In genomic region chr15:63600001-63600645, GRCh38 we compare ENCODE assay signal across 8 cellular contexts. TPM values are rescaled to one million over a fixed set of nuclear protein-coding genes. Genes with fewer than 3 reads are reported as not detected.
A peak's percentile ranks its signal among the peaks of the same experiment; 100 is the strongest.
DNase-seq lines count a peak whose midpoint lies in the region; ATAC-seq, FAIRE-seq and TF ChIP-seq lines count a peak whose summit lies in the region.

No MANE protein-coding gene starts in this region.

- H3K27me3 ChIP-seq in BLaER1 treated with 17β-estradiol and CSF1 and Interleukin-3, amounts not matched to agents 10 nM and 100 nM, result no peaks in the 10 kb centered on the region
- H3K27me3 ChIP-seq in H1 (replicated peaks in 1 of 4; ENCODE audit: control insufficient read depth in 3 of 4, extremely low read depth in 1 of 4, insufficient read depth in 3 of 4, low read length in 3 of 4), result peaks cover 0 to 30% (median 19%) of the 10 kb centered on the region in 4 experiments; a peak in 6 of 7 replicates

- H3K23me2 ChIP-seq in H1 (ENCODE audit: low read depth, low read length), result peaks cover 13% of the 10 kb centered on the region

- H3K9ac ChIP-seq in BLaER1 treated with 17β-estradiol and CSF1 and Interleukin-3, amounts not matched to agents 10 nM and 100 nM, result peak overlapping the region; percentile 76 to 90 (median 84)
- H3K9ac ChIP-seq in H1 (replicated peaks in 1 of 4; ENCODE audit: extremely low read depth in 1 of 4, low read depth in 3 of 4, low read length in 3 of 4), result peak overlapping the region in 2 of 4 experiments; percentile 61 to 75; a peak in 4 of 7 replicates

- peak overlapping the region; percentile 41 for H3K4ac ChIP-seq in H1 (replicated peaks; ENCODE audit: insufficient read length, low read depth, low read length)

- H4K91ac ChIP-seq in H1 (replicated peaks; ENCODE audit: insufficient read length, low read length), result peak overlapping the region; percentile 71

- no peaks in the 10 kb centered on the region; the same call in 1 of the 2 replicates for H3K79me1 ChIP-seq in H1 (ENCODE audit: low read depth, low read length)

- TF ChIP-seq EP300 in H1 (IDR thresholded peaks at IDR 0.05; ENCODE audit: borderline replicate concordance in 1 of 2, low read depth in 2 of 2, low read length in 2 of 2), result no peak

- peak overlapping the region; percentile 66 for H2BK120ac ChIP-seq in H1 (replicated peaks; ENCODE audit: low read depth, low read length)

- H4K8ac ChIP-seq in H1 (ENCODE audit: extremely low read depth, insufficient read depth, low read length), result peak overlapping the region; percentile 92

- POLR2A ChIA-PET in H1 (lab: Charles Lee; ENCODE audit: partially characterized antibody), result interaction anchor here (0.6 to 1.9 kb wide), 7 partner anchors 10 to 494 kb away, joined by 3 to 11 read pairs (median 4); partner anchors contain the start of genes CIAO2A and USP3

- CTCF ChIA-PET in H1 (lab: Charles Lee; ENCODE audit: partially characterized antibody), result interaction anchor here (0.6 to 4.3 kb wide), 23 partner anchors 10 to 555 kb away, joined by 3 to 39 read pairs (median 5); partner anchors contain the start of gene USP3

- DNase-seq in RPMI8226, result peak; percentile 47
- peak in 1 of 2 experiments; percentile 80 for DNase-seq in H1 (ENCODE audit: low read depth in 1 of 2, low spot score in 2 of 2)
- DNase-seq in myocyte (ENCODE audit: low read depth), result peak; percentile 37
- no peak for DNase-seq in germinal center (ENCODE audit: low spot score)
- DNase-seq in NCI-H1436 (lab: John Stamatoyannopoulos, UW), result no peak

- peak overlapping the region; percentile 92; the same call in 1 of the 2 replicates for H2BK12ac ChIP-seq in H1 (ENCODE audit: low read depth, low read length)

- no peak for TF ChIP-seq RAD21 in H1 (IDR thresholded peaks at IDR 0.05 in 1 of 2, conservative IDR thresholded peaks at IDR 0.05 in 1 of 2; ENCODE audit: low read depth in 2 of 2, low read length in 2 of 2)

- no peak for FAIRE-seq in H1 (lab: Jason Lieb, UNC)

- H4K5ac ChIP-seq in H1 (ENCODE audit: insufficient read length, low read depth, low read length), result no peak overlapping the region

- no peak; a peak in 1 of 3 replicates for TF ChIP-seq POLR2A in H1 (IDR thresholded peaks at IDR 0.05; ENCODE audit: control extremely low read depth in 1 of 2, low read depth in 2 of 2, low read length in 2 of 2)

- H3K18ac ChIP-seq in H1 (ENCODE audit: extremely low read depth, low read length), result peak overlapping the region; percentile 99

- no peak overlapping the region for H3K14ac ChIP-seq in H1 (ENCODE audit: insufficient read length)

- no peaks in the 10 kb centered on the region for H3K9me3 ChIP-seq in BLaER1 treated with 17β-estradiol and CSF1 and Interleukin-3, amounts not matched to agents 10 nM and 100 nM (replicated peaks in 1 of 11)
- H3K9me3 ChIP-seq in H1 (ENCODE audit: insufficient read depth in 2 of 2, low read depth in 1 of 2, low read length in 1 of 2), result no peaks in the 10 kb centered on the region

- peak overlapping the region; percentile 62; the same call in 1 of the 2 replicates for H2AFZ ChIP-seq in H1 (ENCODE audit: low read length)

- no peak for TF ChIP-seq CTCF in H1 (IDR thresholded peaks at IDR 0.05; ENCODE audit: control extremely low read depth in 1 of 3, insufficient read depth in 1 of 3, low read depth in 1 of 3, low read length in 3 of 3)

- H3K4me2 ChIP-seq in BLaER1 treated with 17β-estradiol and CSF1 and Interleukin-3, amounts not matched to agents 10 nM and 100 nM, result peak overlapping the region; percentile 92 to 99 (median 97)
- H3K4me2 ChIP-seq in H1 (ENCODE audit: insufficient read depth in 1 of 2, low read depth in 2 of 2, low read length in 2 of 2), result peak overlapping the region; percentile 74 to 97

- no peak overlapping the region for H2BK5ac ChIP-seq in H1 (ENCODE audit: low read depth, low read length)

- peak; percentile 1 for ATAC-seq in GM21717 (IDR thresholded peaks at IDR 0.05; ENCODE audit: unreplicated experiment)
- ATAC-seq in HG03460 (IDR thresholded peaks at IDR 0.05; ENCODE audit: unreplicated experiment), result no peak

- peaks cover 0 to 3% (median 1%) of the 10 kb centered on the region in 11 experiments; a peak in 10 of 22 replicates for H3K36me3 ChIP-seq in BLaER1 treated with 17β-estradiol and CSF1 and Interleukin-3, amounts not matched to agents 10 nM and 100 nM
- no peaks in the 10 kb centered on the region for H3K36me3 ChIP-seq in H1 (ENCODE audit: control insufficient read depth in 2 of 4, insufficient read depth in 4 of 4, low read length in 3 of 4)

- H4K20me1 ChIP-seq in BLaER1 treated with 17β-estradiol and CSF1 and Interleukin-3, amounts not matched to agents 10 nM and 100 nM, result peaks cover 0 to 61% (median 11%) of the 10 kb centered on the region in 11 experiments; a peak in 16 of 22 replicates
- peaks cover 0 to 2% of the 10 kb centered on the region in 2 experiments for H4K20me1 ChIP-seq in H1 (replicated peaks in 1 of 2; ENCODE audit: control insufficient read depth in 1 of 2, insufficient read depth in 2 of 2, low read length in 2 of 2)

- peak overlapping the region; percentile 72; the same call in 1 of the 2 replicates for H2BK15ac ChIP-seq in H1 (ENCODE audit: low read length)

- peak overlapping the region; percentile 49 to 89 (median 78); a peak in 21 of 22 replicates for H3K27ac ChIP-seq in BLaER1 treated with 17β-estradiol and CSF1 and Interleukin-3, amounts not matched to agents 10 nM and 100 nM
- H3K27ac ChIP-seq in H1 (ENCODE audit: low read depth, low read length), result no peak overlapping the region

- H3K23ac ChIP-seq in H1 (ENCODE audit: insufficient read length), result no peak overlapping the region

- H3K4me3 ChIP-seq in BLaER1 treated with 17β-estradiol and CSF1 and Interleukin-3, amounts not matched to agents 10 nM and 100 nM, result peak overlapping the region; percentile 68 to 81 (median 72)
- H3K4me3 ChIP-seq in H1 (ENCODE audit: extremely low read depth in 1 of 4, insufficient read depth in 2 of 4, low read depth in 3 of 4, low read length in 4 of 4), result peak overlapping the region; percentile 36 to 78 (median 71)

- H2AK5ac ChIP-seq in H1 (ENCODE audit: low read depth, low read length), result no peak overlapping the region

- H2BK20ac ChIP-seq in H1 (ENCODE audit: low read length), result no peak overlapping the region

- peaks cover 52 to 63% (median 58%) of the 10 kb centered on the region in 10 experiments for H3K4me1 ChIP-seq in BLaER1 treated with 17β-estradiol and CSF1 and Interleukin-3, amounts not matched to agents 10 nM and 100 nM
- H3K4me1 ChIP-seq in H1 (replicated peaks in 1 of 4; ENCODE audit: control insufficient read depth in 3 of 4, insufficient read depth in 4 of 4, low read length in 3 of 4), result peaks cover 0 to 17% (median 9%) of the 10 kb centered on the region in 4 experiments; a peak in 6 of 7 replicates

- WGBS in H1 (ENCODE audit: extremely low coverage in 1 of 2, insufficient coverage in 1 of 2, insufficient read length in 1 of 2, insufficient replicate concordance in 2 of 2, low coverage in 1 of 2, low lambda C conversion rate in 2 of 2, missing lambda C conversion rate in 1 of 2), 2 experiments, result 17% methylated on average over 25 of the region's 28 CpGs; no CpG with 5 or more reads in 1 of the 2 experiments

- H3K79me2 ChIP-seq in H1 (ENCODE audit: control insufficient read depth in 1 of 2, insufficient read depth in 2 of 2, low read length in 2 of 2), result no peaks in the 10 kb centered on the region

- peak overlapping the region; percentile 25 for H3K56ac ChIP-seq in H1 (replicated peaks; ENCODE audit: insufficient read length, low read depth, low read length)

TF ChIP-seq in H1, 55 proteins besides CTCF, POLR2A, EP300 and RAD21:
- TF ChIP-seq GABPA (IDR thresholded peaks at IDR 0.05; ENCODE audit: borderline replicate concordance, insufficient read depth, low read length), result no peak
- TF ChIP-seq SAP30 (IDR thresholded peaks at IDR 0.05; ENCODE audit: insufficient read depth, insufficient replicate concordance, low read length), result no peak
- TF ChIP-seq SRF (IDR thresholded peaks at IDR 0.05; ENCODE audit: low read depth, low read length), result no peak
- TF ChIP-seq HDAC2 (IDR thresholded peaks at IDR 0.05; ENCODE audit: borderline replicate concordance in 1 of 2, low read depth in 2 of 2, low read length in 2 of 2), result 0 out of 4 replicates have a peak, but pooled peaks of 1 of the 2 experiments have one; percentile 5
- no peak for TF ChIP-seq SIX5 (IDR thresholded peaks at IDR 0.05; ENCODE audit: low read depth, low read length)
- TF ChIP-seq TAF1 (IDR thresholded peaks at IDR 0.05; ENCODE audit: low read depth, low read length), result 0 out of 2 replicates have a peak, but pooled peaks have one; percentile 1
- peak; percentile 29 for TF ChIP-seq CTBP2 (IDR thresholded peaks at IDR 0.05; ENCODE audit: borderline replicate concordance, insufficient read depth, insufficient read length, low read length)

RNA-seq across cellular contexts. Expression of gene FBXL22, which starts 2.9 kb away (rescaled TPM):
- total RNA-seq in H1 (2021; fragmentation: NEBNext Ultra II Directional; extraction: Animal tissue kit (Norgen Biotek cat#: 25700)), result 0.47 and 0.54 TPM in 2 replicates
- polyA plus RNA-seq in H1 (2011; rRNA removed), result 0.09 and 0.24 TPM in 2 replicates
- polyA plus RNA-seq in H1 (2011; cell fraction: cytosol; rRNA removed), result 0.28 TPM
- polyA plus RNA-seq in H1 (2011; cell fraction: nucleus; rRNA removed), result 0.30 TPM
- polyA plus RNA-seq in H1 (2012, experiment 1 of 2), result 0.56 to 0.75 TPM (median 0.59 TPM) in 3 of 4 replicates, not detected in the other
- polyA plus RNA-seq in H1 (2012, experiment 2 of 2), result 0.41 TPM
- polyA plus RNA-seq in H1 (2013, experiment 1 of 2), result 0.26 TPM
- 0.26 TPM for polyA plus RNA-seq in H1 (2013, experiment 2 of 2)
- polyA minus RNA-seq in H1 (2011; rRNA and poly(A)+ RNA removed), result not detected in 2 replicates
- not detected for polyA minus RNA-seq in H1 (2011; cell fraction: cytosol; rRNA and poly(A)+ RNA removed)
- polyA minus RNA-seq in H1 (2011; cell fraction: nucleus; rRNA and poly(A)+ RNA removed), result not detected
- total RNA-seq in myocyte, result 26.5 and 39.5 TPM in 2 replicates
- polyA plus RNA-seq in myocyte (2012), result 10.0 TPM

Comparison
In these comparisons a context has a peak if more than half of its experiments do, and no peak if none do; other contexts are left out.
1. DNase-seq: peak in RPMI8226 (single experiment) and myocyte (single experiment); none in germinal center (single experiment) and NCI-H1436 (single experiment).
2. RNA of gene FBXL22, which starts 2.9 kb away (total RNA-seq): 26.5 to 39.5 TPM in myocyte; 0.47 to 0.54 TPM in H1; every median in the first group is over 10 times any median in the second.